17 cellular contexts compared by ENCODE assay signal in genomic region chr7:108348913-108349312, GRCh38.
DNase-seq lines count a peak whose midpoint lies in the region; ATAC-seq and TF ChIP-seq lines count a peak whose summit lies in the region.
"Had no signal": no experiment of that assay in that cellular context is flagged by ENCODE, and none has a peak within 500 bp of the region (broad histone marks: within the 10 kb centered on the region; RNA-seq: fewer than 3 reads in every experiment).

No MANE protein-coding gene starts in this region.

- DNase-seq in HCEC 1CT (peak; percentile 85), adipocyte (ENCODE audit: low read depth) (peak; percentile 38), fibroblast of mammary gland (ENCODE audit: low read depth) (peak; percentile 93), renal cortical epithelial cell (ENCODE audit: low read depth) (peak; percentile 82)
- no peak for DNase-seq in activated T-cell treated with anti-CD3 and anti-CD28 coated beads, Interleukin-2, amount 50 U/mL, for 48 hours
- no peak for DNase-seq in activated effector memory CD4-positive, alpha-beta T cell treated with anti-CD3 and anti-CD28 coated beads, Interleukin-2, amount 50 U/mL, for 16 hours
- DNase-seq: activated CD4-positive, alpha-beta T cell treated with anti-CD3 and anti-CD28 coated beads, Interleukin-2, amount 50 U/mL, for 1 hour; CD8-positive, alpha-beta T cell; Karpas-422; left colon; naive thymus-derived CD8-positive, alpha-beta T cell; NCI-H2029 treated with DMSO at 0.1 percent for 48 hours; NCI-H748 treated with DMSO at 0.1 percent for 48 hours; Right ventricle myocardium superior; stimulated activated CD4-positive, alpha-beta T cell treated with anti-CD3 and anti-CD28 coated beads, Interleukin-2, amount 100 ng/mL, for 48 hours; T-helper 9 cell had no signal

- no peaks in the 10 kb centered on the region for H3K9me3 ChIP-seq in adipocyte (ENCODE audit: control insufficient read depth, low read length)

- no peak overlapping the region for H3K4me3 ChIP-seq in adipocyte (ENCODE audit: low read length)
- no peak overlapping the region for H3K4me3 ChIP-seq in fibroblast of mammary gland (ENCODE audit: control insufficient read depth, low read depth, low read length)

- H3K36me3 ChIP-seq in adipocyte (ENCODE audit: control insufficient read depth, insufficient read depth, low read length, severe bottlenecking) = no peaks in the 10 kb centered on the region

- peaks cover 32% of the 10 kb centered on the region for H3K4me1 ChIP-seq in adipocyte (ENCODE audit: control insufficient read depth, insufficient read depth, low read length)

- no peaks in the 10 kb centered on the region for H3K27me3 ChIP-seq in adipocyte (replicated peaks; ENCODE audit: control insufficient read depth, insufficient read depth, low read length)

- TF ChIP-seq CTCF in fibroblast of mammary gland (conservative IDR thresholded peaks at IDR 0.05; ENCODE audit: control insufficient read depth, insufficient read depth, low read depth, low read length) = no peak

- no peak overlapping the region for H3K9ac ChIP-seq in adipocyte (ENCODE audit: low read length)

- ATAC-seq in GM18511 (IDR thresholded peaks at IDR 0.05; ENCODE audit: unreplicated experiment) = no peak
- ATAC-seq: CD8-positive, alpha-beta T cell; left colon; naive thymus-derived CD8-positive, alpha-beta T cell had no signal

Comparison
In these comparisons a context has a peak if more than half of its experiments do, and no peak if none do; other contexts are left out.
1. DNase-seq: peak in HCEC 1CT (single experiment), adipocyte (single experiment), fibroblast of mammary gland (single experiment) and renal cortical epithelial cell (single experiment); none in activated T-cell treated with anti-CD3 and anti-CD28 coated beads, Interleukin-2, amount 50 U/mL, for 48 hours (0 of 2) and activated effector memory CD4-positive, alpha-beta T cell treated with anti-CD3 and anti-CD28 coated beads, Interleukin-2, amount 50 U/mL, for 16 hours (single experiment).